In the genomic region with DNA sequence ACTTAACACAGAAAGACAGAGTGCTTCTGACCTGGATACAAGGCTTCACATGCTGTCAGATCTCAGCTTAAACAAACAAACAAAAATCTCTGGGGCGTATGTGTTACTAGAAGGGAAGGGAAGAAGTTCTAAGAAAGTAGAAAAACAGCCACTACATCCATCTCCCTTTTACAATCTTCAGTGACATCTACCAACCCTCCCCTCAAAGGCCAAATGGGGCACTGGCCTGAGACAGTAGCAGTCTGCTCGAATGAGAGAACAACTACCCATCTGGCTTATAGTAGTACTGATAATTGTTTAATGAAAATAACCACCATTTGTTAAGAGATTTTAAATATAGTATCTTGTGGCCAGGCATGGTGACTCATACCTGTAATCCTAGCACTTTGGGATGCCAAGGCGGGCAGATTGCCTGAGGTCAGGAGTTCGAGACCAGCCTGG, we compare ENCODE assay signal across 1 cellular context.
TF ChIP-seq lines count a peak whose summit lies in the region.

No MANE protein-coding gene starts in this region.

TF ChIP-seq in IMR-90, 13 proteins besides CTCF, POLR2A, EP300 and RAD21:
- TF ChIP-seq FOS (IDR thresholded peaks at IDR 0.05; ENCODE audit: low read depth, low read length): peak; percentile 17; the same call in 1 of the 2 replicates
- TF ChIP-seq NFE2L2 (IDR thresholded peaks at IDR 0.05; ENCODE audit: low read depth, low read length): no peak
